In genomic region chr19:13093407-13094284, GRCh38 we compare ENCODE assay signal across 8 cellular contexts. TPM values are rescaled to one million over a fixed set of nuclear protein-coding genes. Genes with fewer than 3 reads are reported as not detected.
DNase-seq lines count a peak whose midpoint lies in the region; ATAC-seq and TF ChIP-seq lines count a peak whose summit lies in the region.

No MANE protein-coding gene starts in this region.

- ATAC-seq in GM21723 (IDR thresholded peaks at IDR 0.05; ENCODE audit: unreplicated experiment) (peak; percentile 57), activated B cell treated with CpG ODN at 0.5 μM for 24 hours (ENCODE audit: low read depth) (peak; percentile 56), GM21367 (IDR thresholded peaks at IDR 0.05; ENCODE audit: unreplicated experiment) (no peak)

- H3K27me3 Mint-ChIP-seq in activated B cell treated with CpG ODN at 0.5 μM for 24 hours, result no peaks in the 10 kb centered on the region

- TF ChIP-seq CTCF in activated B cell treated with CpG ODN at 0.5 μM for 24 hours (IDR thresholded peaks at IDR 0.05), result peak; percentile 71

- no peaks in the 10 kb centered on the region for H3K9me3 Mint-ChIP-seq in activated B cell treated with CpG ODN at 0.5 μM for 24 hours

- peaks cover 37% of the 10 kb centered on the region for H3K4me1 Mint-ChIP-seq in activated B cell treated with CpG ODN at 0.5 μM for 24 hours

- peak overlapping the region; percentile 29 for H3K4me3 Mint-ChIP-seq in activated B cell treated with CpG ODN at 0.5 μM for 24 hours

- H3K27ac ChIP-seq in caudate nucleus (ENCODE audit: low read depth, low read length), result peak overlapping the region; percentile 91

- peak overlapping the region; percentile 95 for H3K27ac Mint-ChIP-seq in activated B cell treated with CpG ODN at 0.5 μM for 24 hours

- intact Hi-C loops in activated B cell treated with CpG ODN at 0.5 μM for 24 hours (cut with micrococcal nuclease), result loop anchor here (1.0 to 2.0 kb wide), 6 partner anchors 11 to 203 kb away; partner anchors contain the start of gene GCDH

- DNase-seq in AG20443 (ENCODE audit: low spot score) (peak; percentile 88), NCI-H2196 (lab: John Stamatoyannopoulos, UW; ENCODE audit: unreplicated experiment) (peak; percentile 85), activated B cell treated with CpG ODN at 0.5 μM for 24 hours (peak; percentile 73), caudate nucleus (lab: John Stamatoyannopoulos, UW) (peak in 59 of 61 donors; percentile 18 to 89 (median 73)), kidney glomerular epithelial cell (lab: John Stamatoyannopoulos, UW) (peak; percentile 52)
- DNase-seq in stimulated activated CD4-positive, alpha-beta T cell treated with anti-CD3 and anti-CD28 coated beads, Interleukin-15, amount 100 ng/mL, for 24 hours, result peak; percentile 84

- CTCF ChIA-PET in activated B cell treated with CpG ODN at 0.5 μM for 24 hours (lab: Charles Lee), result interaction anchor here (0.6 to 5.0 kb wide), 23 partner anchors 11 to 334 kb away, joined by 3 to 106 read pairs (median 3); partner anchors contain the start of genes NFIX and RNASEH2A

- peaks cover 5% of the 10 kb centered on the region for H3K36me3 Mint-ChIP-seq in activated B cell treated with CpG ODN at 0.5 μM for 24 hours (ENCODE audit: low read depth)

- POLR2A ChIA-PET in activated B cell treated with CpG ODN at 0.5 μM for 24 hours (lab: Charles Lee), result interaction anchor here (0.6 to 4.5 kb wide), 16 partner anchors 11 to 209 kb away, joined by 3 to 125 read pairs (median 8); partner anchors contain the start of genes IER2, LYL1, NACC1 and STX10

RNA-seq across cellular contexts. Expression of gene LYL1, which starts 9.0 kb away (rescaled TPM):
- total RNA-seq in activated B cell treated with CpG ODN at 0.5 μM for 24 hours, result 67.1 and 74.8 TPM in 2 replicates

RNA-seq across cellular contexts. Expression of gene TRMT1, which starts 22.9 kb away (rescaled TPM):
- 111 and 113 TPM in 2 replicates for total RNA-seq in activated B cell treated with CpG ODN at 0.5 μM for 24 hours

RNA-seq across cellular contexts. Expression of gene NACC1, which starts 24.4 kb away (rescaled TPM):
- 62.1 and 68.8 TPM in 2 replicates for total RNA-seq in activated B cell treated with CpG ODN at 0.5 μM for 24 hours

RNA-seq across cellular contexts. Expression of gene STX10, which starts 56.5 kb away (rescaled TPM):
- total RNA-seq in activated B cell treated with CpG ODN at 0.5 μM for 24 hours, result 41.7 and 43.6 TPM in 2 replicates

RNA-seq across cellular contexts. Expression of gene IER2, which starts 56.6 kb away (rescaled TPM):
- total RNA-seq in activated B cell treated with CpG ODN at 0.5 μM for 24 hours, result 116 and 119 TPM in 2 replicates
